8 cellular contexts compared by ENCODE assay signal in genomic region chr17:50547035-50547735, GRCh38. TPM values are rescaled to one million over a fixed set of nuclear protein-coding genes. Genes with fewer than 3 reads are reported as not detected.
DNase-seq lines count a peak whose midpoint lies in the region; ATAC-seq and TF ChIP-seq lines count a peak whose summit lies in the region.

Gene SPATA20 (plus strand): TSS chr17:50547174. CDS start chr17:50547209, 35 bp downstream.

- ATAC-seq in GM18868 (IDR thresholded peaks at IDR 0.05; ENCODE audit: unreplicated experiment) (peak; percentile 77), HG03139 (IDR thresholded peaks at IDR 0.05; ENCODE audit: unreplicated experiment) (peak; percentile 81)

- H3K4me1 Mint-ChIP-seq in chondrocyte (ENCODE audit: low read depth), result peaks cover 15% of the 10 kb centered on the region

- peak within 1 kb of the TSS; percentile 77 for H3K4me3 Mint-ChIP-seq in chondrocyte (ENCODE audit: unreplicated experiment)

- peak within 1 kb of the TSS; percentile 22 for H3K27ac Mint-ChIP-seq in chondrocyte (ENCODE audit: unreplicated experiment)

- peaks cover 3% of the 10 kb centered on the region for H3K36me3 Mint-ChIP-seq in chondrocyte (ENCODE audit: low read depth)

- CTCF ChIA-PET in AG04450 (lab: Charles Lee), result interaction anchor here (0.6 to 7.5 kb wide), 6 partner anchors 134 to 295 kb away, joined by 3 to 192 read pairs (median 3); no protein-coding TSS in a partner anchor

- H3K27ac ChIP-seq in AG04450 (ENCODE audit: low read depth, low read length), result no peak within 1 kb of the TSS
- H3K27ac ChIP-seq in layer of hippocampus (ENCODE audit: low read depth, low read length), result peak within 1 kb of the TSS; percentile 58

- POLR2A ChIA-PET in AG04450 (lab: Yijun Ruan, JAX), result interaction anchor here (0.5 to 0.6 kb wide), 2 partner anchors 77 to 125 kb away, joined by 3 to 7 read pairs; no protein-coding TSS in a partner anchor

- peak; percentile 63 for DNase-seq in AG04450 (ENCODE audit: low read depth, low spot score)
- peak; percentile 88 for DNase-seq in NCI-H345 (lab: John Stamatoyannopoulos, UW)
- DNase-seq in activated CD4-positive, alpha-beta T cell treated with anti-CD3 and anti-CD28 coated beads for 24 hours (ENCODE audit: low read depth in 2 of 2), result peak; percentile 67 to 86
- peak; percentile 88 for DNase-seq in chondrocyte (ENCODE audit: low spot score)
- DNase-seq in stimulated activated CD4-positive, alpha-beta T cell treated with anti-CD3 and anti-CD28 coated beads, Interleukin-1b, Interleukin-23, amount 100 ng/mL, for 24 hours (ENCODE audit: low read depth in 4 of 4, low spot score in 1 of 4), result peak; percentile 59 to 83 (median 66)

- no peaks in the 10 kb centered on the region for H3K9me3 Mint-ChIP-seq in chondrocyte (ENCODE audit: low read depth)

- H3K27me3 Mint-ChIP-seq in chondrocyte (ENCODE audit: low read depth), result peaks cover 2% of the 10 kb centered on the region

- peak within 1 kb of the TSS; percentile 73 for H3K4me3 ChIP-seq in AG04450 (ENCODE audit: low read depth, low read length)

- peak; percentile 95 for TF ChIP-seq CTCF in AG04450 (IDR thresholded peaks at IDR 0.05; ENCODE audit: low read depth, low read length)
- TF ChIP-seq CTCF in chondrocyte (IDR thresholded peaks at IDR 0.05), result peak; percentile 98

- no peaks in the 10 kb centered on the region for H3K9me3 ChIP-seq in AG04450 (ENCODE audit: control insufficient read depth, insufficient read depth, low read length)

- H3K27me3 ChIP-seq in AG04450 (ENCODE audit: control insufficient read depth, insufficient read depth, low read length) (no peaks in the 10 kb centered on the region), layer of hippocampus (ENCODE audit: control insufficient read depth, insufficient read depth, low read length) (no peaks in the 10 kb centered on the region)

RNA-seq across cellular contexts. Expression of gene SPATA20, which starts in this region (rescaled TPM):
- polyA plus RNA-seq in AG04450 (2011; rRNA removed), result 17.1 and 25.1 TPM in 2 replicates
- polyA minus RNA-seq in AG04450 (2011; rRNA and poly(A)+ RNA removed), result 19.9 and 31.0 TPM in 2 replicates
- total RNA-seq in chondrocyte, result 51.0 to 60.1 TPM (median 51.8 TPM) in 3 replicates
